In genomic region chr12:50057896-50058670, GRCh38 we compare ENCODE assay signal across 8 cellular contexts. TPM values are rescaled to one million over a fixed set of nuclear protein-coding genes. Genes with fewer than 3 reads are reported as not detected.
DNase-seq lines count a peak whose midpoint lies in the region; ATAC-seq and TF ChIP-seq lines count a peak whose summit lies in the region.

No MANE protein-coding gene starts in this region.

- H3K27ac Mint-ChIP-seq in H9 = no peak overlapping the region

- H3K79me2 ChIP-seq in H9 (ENCODE audit: insufficient read depth, low read length) (no peaks in the 10 kb centered on the region), smooth muscle cell (ENCODE audit: low read depth) (no peaks in the 10 kb centered on the region)

- no peak overlapping the region for H2BK20ac ChIP-seq in H9 (ENCODE audit: low read depth, low read length, poor library complexity, severe bottlenecking)

- ATAC-seq in GM21360 (IDR thresholded peaks at IDR 0.05; ENCODE audit: unreplicated experiment) (no peak), HG03097 (IDR thresholded peaks at IDR 0.05; ENCODE audit: low FRiP score, unreplicated experiment) (no peak)

- no peak overlapping the region for H3K14ac ChIP-seq in H9 (ENCODE audit: insufficient read depth, low read length)

- no peaks in the 10 kb centered on the region; a peak in 1 of 7 replicates for H3K36me3 Mint-ChIP-seq in H9 (ENCODE audit: insufficient read depth in 1 of 3, low read depth in 3 of 3)

- H3K27me3 Mint-ChIP-seq in H9 (ENCODE audit: low read depth) = peaks cover 95% of the 10 kb centered on the region

- peak overlapping the region; percentile 52 to 75 for H3K4me3 Mint-ChIP-seq in H9

- H2BK15ac ChIP-seq in H9 (ENCODE audit: low read depth, low read length) = no peak overlapping the region

- no peaks in the 10 kb centered on the region for H3F3A ChIP-seq in smooth muscle cell (ENCODE audit: low read depth)

- WGBS in H9 (ENCODE audit: extremely low coverage, insufficient read length, low lambda C conversion rate) = no CpG with 5 or more reads among the region's 30 CpGs
- 30% methylated on average over 21 of the region's 30 CpGs for WGBS in smooth muscle cell (ENCODE audit: low lambda C conversion rate)

- no peak overlapping the region for H3K56ac ChIP-seq in H9 (ENCODE audit: insufficient read length, low read depth, low read length)

- H2AK5ac ChIP-seq in H9 (ENCODE audit: insufficient read length, low read length) = no peak overlapping the region

- peak; percentile 29 for DNase-seq in H9
- DNase-seq in fibroblast of pulmonary artery (ENCODE audit: low read depth) = no peak
- no peak for DNase-seq in smooth muscle cell (lab: John Stamatoyannopoulos, UW; ENCODE audit: unreplicated experiment)
- no peak for DNase-seq in T-helper 9 cell
- no peak for DNase-seq in HPDE6-E6E7 (ENCODE audit: extremely low spot score)

- no peak overlapping the region for H2BK120ac ChIP-seq in H9 (ENCODE audit: low read depth, low read length, poor library complexity, severe bottlenecking)

- no peak overlapping the region for H4K91ac ChIP-seq in H9 (ENCODE audit: insufficient read length, low read depth, low read length)

- H4K8ac ChIP-seq in H9 (replicated peaks; ENCODE audit: insufficient read length, low read depth, low read length) = no peak overlapping the region

- H3T11ph ChIP-seq in H9 (ENCODE audit: low read length) = no peak overlapping the region

- no peaks in the 10 kb centered on the region for H3K4me1 ChIP-seq in H9 (ENCODE audit: insufficient read depth, low read length)
- H3K4me1 ChIP-seq in smooth muscle cell (ENCODE audit: low read depth) = peaks cover 11% of the 10 kb centered on the region

- TF ChIP-seq CTCF in H9 (conservative IDR thresholded peaks at IDR 0.05) = no peak
- TF ChIP-seq CTCF in VCaP (conservative IDR thresholded peaks at IDR 0.05) = no peak
- no peak for TF ChIP-seq CTCF in fibroblast of pulmonary artery (IDR thresholded peaks at IDR 0.05; ENCODE audit: low read length, missing control alignments)
- no peak for TF ChIP-seq CTCF in smooth muscle cell (IDR thresholded peaks at IDR 0.05; ENCODE audit: borderline replicate concordance, insufficient read depth, poor library complexity, severe bottlenecking)

- no peak overlapping the region for H3K4me2 ChIP-seq in H9 (ENCODE audit: insufficient read depth, insufficient read length, low read length)
- peak overlapping the region; percentile 95 for H3K4me2 ChIP-seq in smooth muscle cell

- H3K23ac ChIP-seq in H9 (ENCODE audit: insufficient read length, low read depth, low read length) = no peak overlapping the region

- no peak overlapping the region for H2BK5ac ChIP-seq in H9 (ENCODE audit: insufficient read length, low read length)

- H3K9ac ChIP-seq in H9 (ENCODE audit: extremely low read depth, insufficient read length, low read length) (no peak overlapping the region), smooth muscle cell (ENCODE audit: low read depth) (no peak overlapping the region)

- H3K27ac ChIP-seq in H9 (ENCODE audit: insufficient read length, low read depth, low read length) (no peak overlapping the region), VCaP (peak overlapping the region; percentile 87), smooth muscle cell (ENCODE audit: low read depth) (no peak overlapping the region)

- no peaks in the 10 kb centered on the region for H3K79me1 ChIP-seq in H9 (ENCODE audit: insufficient read depth, low read depth, low read length, poor library complexity, severe bottlenecking)

- H3K4me1 Mint-ChIP-seq in H9 = peaks cover 16 to 20% of the 10 kb centered on the region in 2 experiments

- H2BK12ac ChIP-seq in H9 (ENCODE audit: insufficient read length, low read depth, low read length) = no peak overlapping the region

- H2AFZ ChIP-seq in H9 (ENCODE audit: low read length) (no peak overlapping the region), smooth muscle cell (ENCODE audit: low read depth) (no peak overlapping the region)

- peaks cover 3% of the 10 kb centered on the region for H3K23me2 ChIP-seq in H9 (ENCODE audit: insufficient read length, low read depth, low read length, poor library complexity, severe bottlenecking)

- H3K4ac ChIP-seq in H9 (ENCODE audit: low read depth, low read length) = no peak overlapping the region

- no peaks in the 10 kb centered on the region for H3K36me3 ChIP-seq in smooth muscle cell (ENCODE audit: low read depth)

- H3K27me3 ChIP-seq in H9 (ENCODE audit: insufficient read depth, low read length) (peaks cover 42% of the 10 kb centered on the region), smooth muscle cell (ENCODE audit: low read depth) (peaks cover 25% of the 10 kb centered on the region)

- H3K18ac ChIP-seq in H9 (ENCODE audit: insufficient read length, low read depth, low read length) = no peak overlapping the region

- no peak overlapping the region for H4K5ac ChIP-seq in H9 (ENCODE audit: insufficient read length, low read depth, low read length)

- no peaks in the 10 kb centered on the region for H4K20me1 ChIP-seq in H9 (ENCODE audit: control insufficient read depth, insufficient read depth, insufficient read length)
- no peaks in the 10 kb centered on the region for H4K20me1 ChIP-seq in smooth muscle cell (ENCODE audit: low read depth)

- H3K9me3 Mint-ChIP-seq in H9 = peaks cover 0 to 2% of the 10 kb centered on the region in 2 experiments; a peak in 1 of 5 replicates

- peak overlapping the region; percentile 60 for H3K4me3 ChIP-seq in fibroblast of pulmonary artery (replicated peaks; ENCODE audit: low read depth, low read length)
- peak overlapping the region; percentile 76 for H3K4me3 ChIP-seq in smooth muscle cell

- no peaks in the 10 kb centered on the region for H3K9me3 ChIP-seq in H9 (ENCODE audit: control insufficient read depth, low read depth, low read length)
- H3K9me3 ChIP-seq in smooth muscle cell (replicated peaks; ENCODE audit: low read depth) = no peaks in the 10 kb centered on the region

RNA-seq across cellular contexts. Expression of gene ASIC1, which starts 0.7 kb away (rescaled TPM):
- total RNA-seq in H9 (2021) (3.9 and 4.0 TPM in 2 replicates), smooth muscle cell (0.36 and 0.45 TPM in 2 replicates)
- polyA plus RNA-seq in smooth muscle cell = 0.69 and 1.5 TPM in 2 replicates

RNA-seq across cellular contexts. Expression of gene SMARCD1, which starts 27.1 kb away (rescaled TPM):
- total RNA-seq in H9 (2021) = 142 and 152 TPM in 2 replicates
- total RNA-seq in smooth muscle cell = 39.6 and 47.8 TPM in 2 replicates
- 24.1 and 28.3 TPM in 2 replicates for polyA plus RNA-seq in smooth muscle cell

RNA-seq across cellular contexts. Expression of gene RACGAP1, which starts 32.8 kb away (rescaled TPM):
- total RNA-seq in H9 (2021) (60.8 and 64.8 TPM in 2 replicates), smooth muscle cell (18.3 and 52.3 TPM in 2 replicates)
- polyA plus RNA-seq in smooth muscle cell = 11.4 and 13.7 TPM in 2 replicates

RNA-seq across cellular contexts. Expression of gene GPD1, which starts 45.7 kb away (rescaled TPM):
- total RNA-seq in H9 (2021) = 0.70 and 1.2 TPM in 2 replicates
- not detected in 2 replicates for total RNA-seq in smooth muscle cell
- 0.24 TPM in 1 of 2 replicates, not detected in the other for polyA plus RNA-seq in smooth muscle cell

RNA-seq across cellular contexts. Expression of gene COX14, which starts 54.0 kb away (rescaled TPM):
- 31.2 and 31.9 TPM in 2 replicates for total RNA-seq in H9 (2021)
- total RNA-seq in smooth muscle cell = 14.7 and 18.6 TPM in 2 replicates
- 67.9 and 71.3 TPM in 2 replicates for polyA plus RNA-seq in smooth muscle cell
